ENCODE assay signal across 8 cellular contexts in genomic region chr1:54965624-54966340, GRCh38. TPM values are rescaled to one million over a fixed set of nuclear protein-coding genes. Genes with fewer than 3 reads are reported as not detected.
DNase-seq lines count a peak whose midpoint lies in the region; ATAC-seq and TF ChIP-seq lines count a peak whose summit lies in the region.

No MANE protein-coding gene starts in this region.

- no peak overlapping the region for H3K23ac ChIP-seq in neuronal stem cell (ENCODE audit: low read depth, low read length, poor library complexity)

- no peak overlapping the region for H3K14ac ChIP-seq in neuronal stem cell (ENCODE audit: low read length)

- no peak for TF ChIP-seq EP300 in SK-N-SH (IDR thresholded peaks at IDR 0.05; ENCODE audit: borderline replicate concordance in 1 of 2, low read depth in 1 of 2, low read length in 1 of 2)

- WGBS in SK-N-SH (ENCODE audit: low lambda C conversion rate) = 69% methylated on average over 7 of the region's 7 CpGs
- 57 to 58% methylated on average over 7 of the region's 7 CpGs for WGBS in heart right ventricle, 2 donors
- no CpG with 5 or more reads among the region's 7 CpGs for WGBS in neuronal stem cell (ENCODE audit: extremely low coverage in 2 of 2, insufficient read length in 2 of 2, insufficient replicate concordance in 1 of 2), 2 donors

- DNase-seq in AG08395 (ENCODE audit: low spot score) = peak; percentile 24
- no peak for DNase-seq in SK-N-SH
- DNase-seq in heart right ventricle = peak; percentile 32 to 50
- no peak for DNase-seq in GM13976 (ENCODE audit: low spot score)
- DNase-seq in stimulated activated naive CD4-positive, alpha-beta T cell (lab: John Stamatoyannopoulos, UW) = no peak
- DNase-seq in neuronal stem cell (ENCODE audit: low spot score) = no peak

- H3K9me2 ChIP-seq in SK-N-SH = no peaks in the 10 kb centered on the region

- in situ Hi-C loops in GM13976 (cut with MboI; ENCODE audit: low sequenced_read_pairs, unreplicated experiment) = no loop called here

- H2AFZ ChIP-seq in SK-N-SH (ENCODE audit: low read depth) = peak overlapping the region; percentile 59
- no peak overlapping the region for H2AFZ ChIP-seq in neuronal stem cell (ENCODE audit: low read length)

- H3K27ac ChIP-seq in SK-N-SH (ENCODE audit: low read depth in 2 of 2, low read length in 1 of 2) (no peak overlapping the region), heart right ventricle (peak overlapping the region in 1 of 10 donors; percentile 4), neuronal stem cell (replicated peaks; ENCODE audit: low read length) (no peak overlapping the region)

- no peak overlapping the region for H3K4me2 ChIP-seq in SK-N-SH
- H3K4me2 ChIP-seq in neuronal stem cell (ENCODE audit: insufficient read depth, low read length, poor library complexity, severe bottlenecking) = no peak overlapping the region

- CTCF ChIA-PET in SK-N-SH (lab: Yijun Ruan, JAX) = interaction anchor here (0.9 to 9.0 kb wide), 8 partner anchors 11 to 56 kb away, joined by 3 to 68 read pairs (median 5); no protein-coding TSS in a partner anchor

- no peak overlapping the region for H2BK120ac ChIP-seq in neuronal stem cell (ENCODE audit: low read depth, low read length)

- H2BK12ac ChIP-seq in neuronal stem cell (ENCODE audit: low read length) = no peak overlapping the region

- no peaks in the 10 kb centered on the region for H3F3A ChIP-seq in SK-N-SH (replicated peaks; ENCODE audit: insufficient read depth)

- peak; percentile 61 for ATAC-seq in GM19372 (IDR thresholded peaks at IDR 0.05; ENCODE audit: low read depth, unreplicated experiment)
- ATAC-seq in HG03354 (IDR thresholded peaks at IDR 0.05; ENCODE audit: poor library complexity, severe bottlenecking, unreplicated experiment) = peak; percentile 99
- ATAC-seq in heart right ventricle = peak in 4 of 8 donors; percentile 35 to 71 (median 50)

- H3K9me3 ChIP-seq in SK-N-SH (no peaks in the 10 kb centered on the region), heart right ventricle (no peaks in the 10 kb centered on the region), neuronal stem cell (replicated peaks in 1 of 2; ENCODE audit: control insufficient read depth in 2 of 2, insufficient read depth in 1 of 2, low read depth in 1 of 2, low read length in 2 of 2) (no peaks in the 10 kb centered on the region)

- intact Hi-C loops in heart right ventricle (cut with DNase I) = no loop called here

- H3K4me1 ChIP-seq in SK-N-SH (ENCODE audit: control insufficient read depth in 1 of 2, insufficient read depth in 2 of 2, low read depth in 1 of 2, low read length in 1 of 2) (peaks cover 0 to 14% of the 10 kb centered on the region in 2 experiments; a peak in 1 of 4 replicates), heart right ventricle (peaks cover 0 to 23% (median 0%) of the 10 kb centered on the region in 9 donors), neuronal stem cell (ENCODE audit: control insufficient read depth in 2 of 2, insufficient read depth in 1 of 2, low read depth in 1 of 2, low read length in 2 of 2) (no peaks in the 10 kb centered on the region)

- no peak overlapping the region for H2AK5ac ChIP-seq in neuronal stem cell (ENCODE audit: low read depth, low read length)

- TF ChIP-seq CTCF in SK-N-SH (IDR thresholded peaks at IDR 0.05) = no peak
- TF ChIP-seq CTCF in heart right ventricle (IDR thresholded peaks at IDR 0.05) = no peak
- no peak for TF ChIP-seq CTCF in GM13976 (IDR thresholded peaks at IDR 0.05; ENCODE audit: borderline replicate concordance, control extremely low read depth, extremely low read depth, insufficient read depth, missing control alignments)

- no peak overlapping the region for H3K9ac ChIP-seq in SK-N-SH
- no peak overlapping the region for H3K9ac ChIP-seq in neuronal stem cell (ENCODE audit: low read depth, low read length, poor library complexity)

- no peak overlapping the region for H4K91ac ChIP-seq in neuronal stem cell (ENCODE audit: low read depth, low read length, poor library complexity)

- H3K4ac ChIP-seq in neuronal stem cell (ENCODE audit: low read length) = no peak overlapping the region

- H3K4me3 ChIP-seq in SK-N-SH (ENCODE audit: low read depth in 2 of 2, low read length in 1 of 2) = no peak overlapping the region
- H3K4me3 ChIP-seq in heart right ventricle = no peak overlapping the region
- H3K4me3 ChIP-seq in neuronal stem cell (ENCODE audit: low read length in 2 of 2) = no peak overlapping the region

- no peaks in the 10 kb centered on the region for H3K79me2 ChIP-seq in SK-N-SH (ENCODE audit: insufficient read depth)

- H3K36me3 ChIP-seq in SK-N-SH (replicated peaks in 1 of 2; ENCODE audit: control insufficient read depth in 1 of 2, insufficient read depth in 2 of 2, low read length in 1 of 2) = no peaks in the 10 kb centered on the region
- H3K36me3 ChIP-seq in heart right ventricle = no peaks in the 10 kb centered on the region
- no peaks in the 10 kb centered on the region for H3K36me3 ChIP-seq in neuronal stem cell (replicated peaks in 1 of 2; ENCODE audit: control insufficient read depth in 2 of 2, insufficient read depth in 2 of 2, low read length in 2 of 2)

- no peaks in the 10 kb centered on the region for H4K20me1 ChIP-seq in SK-N-SH (ENCODE audit: insufficient read depth)

- H2BK15ac ChIP-seq in neuronal stem cell (ENCODE audit: low read length) = no peak overlapping the region

- no peaks in the 10 kb centered on the region for H3K27me3 ChIP-seq in SK-N-SH (ENCODE audit: insufficient read depth)
- peaks cover 0 to 10% (median 5%) of the 10 kb centered on the region in 7 donors for H3K27me3 ChIP-seq in heart right ventricle
- H3K27me3 ChIP-seq in neuronal stem cell (ENCODE audit: control insufficient read depth in 3 of 3, insufficient read depth in 3 of 3, low read depth in 1 of 3, low read length in 3 of 3) = no peaks in the 10 kb centered on the region

- POLR2A ChIA-PET in SK-N-SH (lab: Yijun Ruan, JAX) = no interaction called here

- H3K18ac ChIP-seq in neuronal stem cell (ENCODE audit: low read length) = no peak overlapping the region

- no peak overlapping the region for H2BK5ac ChIP-seq in neuronal stem cell (ENCODE audit: low read length)

- TF ChIP-seq RAD21 in SK-N-SH (IDR thresholded peaks at IDR 0.05; ENCODE audit: low read length) = no peak

- H4K8ac ChIP-seq in neuronal stem cell (ENCODE audit: low read depth, low read length) = no peak overlapping the region

- no peaks in the 10 kb centered on the region for H3K79me1 ChIP-seq in neuronal stem cell (ENCODE audit: low read depth, low read length)

TF ChIP-seq in SK-N-SH, 30 proteins besides CTCF, POLR2A, EP300 and RAD21:
- TF ChIP-seq PBX3 (IDR thresholded peaks at IDR 0.05) = peak; percentile 60
- TF ChIP-seq USF1 (IDR thresholded peaks at IDR 0.05; ENCODE audit: borderline replicate concordance, low read depth) = peak; percentile 80
- TF ChIP-seq TEAD4 (IDR thresholded peaks at IDR 0.05; ENCODE audit: borderline replicate concordance, insufficient read depth) = no peak

RNA-seq across cellular contexts. Expression of gene TMEM61, which starts 14.6 kb away (rescaled TPM):
- not detected in 2 replicates for polyA plus RNA-seq in SK-N-SH (2012; rRNA removed)
- not detected in 2 replicates for polyA plus RNA-seq in SK-N-SH (2012; cell fraction: cytosol; rRNA removed)
- polyA plus RNA-seq in SK-N-SH (2012; cell fraction: nucleus; rRNA removed) = not detected in 2 replicates
- under 1 TPM in 1 of 10 donors, not detected in 9; 0.37 TPM for total RNA-seq in heart right ventricle
- polyA plus RNA-seq in heart right ventricle = under 1 TPM in 1 of 2 donors, not detected in 1; 0.03 TPM
- polyA plus RNA-seq in neuronal stem cell (2013, experiment 1 of 2) = not detected
- polyA plus RNA-seq in neuronal stem cell (2013, experiment 2 of 2) = 0.04 TPM

RNA-seq across cellular contexts. Expression of gene BSND, which starts 33.0 kb away (rescaled TPM):
- not detected in 2 replicates for polyA plus RNA-seq in SK-N-SH (2012; rRNA removed)
- polyA plus RNA-seq in SK-N-SH (2012; cell fraction: cytosol; rRNA removed) = not detected in 2 replicates
- polyA plus RNA-seq in SK-N-SH (2012; cell fraction: nucleus; rRNA removed) = not detected in 2 replicates
- total RNA-seq in heart right ventricle = not detected
- not detected for polyA plus RNA-seq in heart right ventricle
- not detected for polyA plus RNA-seq in neuronal stem cell (2013, experiment 1 of 2)
- polyA plus RNA-seq in neuronal stem cell (2013, experiment 2 of 2) = 0.01 TPM

Comparison
In these comparisons a context has a peak if more than half of its experiments do, and no peak if none do; other contexts are left out.
1. DNase-seq: peak in AG08395 (single experiment) and heart right ventricle (2 of 2); none in SK-N-SH (single experiment), GM13976 (single experiment), stimulated activated naive CD4-positive, alpha-beta T cell (0 of 6) and neuronal stem cell (single experiment).